8 cellular contexts compared by ENCODE assay signal in genomic region chr10:80855348-80855971, GRCh38.
DNase-seq lines count a peak whose midpoint lies in the region; ATAC-seq, FAIRE-seq and TF ChIP-seq lines count a peak whose summit lies in the region.

No MANE protein-coding gene starts in this region.

- H3K18ac ChIP-seq in neuronal stem cell (ENCODE audit: low read length), result peak overlapping the region; percentile 40

- H3K27ac ChIP-seq in neuronal stem cell (replicated peaks; ENCODE audit: low read length) (no peak overlapping the region), upper lobe of left lung (no peak overlapping the region)

- no peak overlapping the region for H3K9ac ChIP-seq in neuronal stem cell (ENCODE audit: low read depth, low read length, poor library complexity)

- no peak overlapping the region for H3K14ac ChIP-seq in neuronal stem cell (ENCODE audit: low read length)

- H3K4ac ChIP-seq in neuronal stem cell (ENCODE audit: low read length), result no peak overlapping the region

- no peak for TF ChIP-seq CTCF in upper lobe of left lung (IDR thresholded peaks at IDR 0.05)

- H4K8ac ChIP-seq in neuronal stem cell (ENCODE audit: low read depth, low read length), result no peak overlapping the region

- H3K9me3 ChIP-seq in neuronal stem cell (replicated peaks in 1 of 2; ENCODE audit: control insufficient read depth in 2 of 2, insufficient read depth in 1 of 2, low read depth in 1 of 2, low read length in 2 of 2), result no peaks in the 10 kb centered on the region
- H3K9me3 ChIP-seq in upper lobe of left lung, result no peaks in the 10 kb centered on the region

- no peak overlapping the region for H2BK5ac ChIP-seq in neuronal stem cell (ENCODE audit: low read length)

- no peak overlapping the region for H2BK15ac ChIP-seq in neuronal stem cell (ENCODE audit: low read length)

- H3K4me2 ChIP-seq in neuronal stem cell (ENCODE audit: insufficient read depth, low read length, poor library complexity, severe bottlenecking), result no peak overlapping the region

- ATAC-seq in HG02798 (IDR thresholded peaks at IDR 0.05; ENCODE audit: poor library complexity, unreplicated experiment) (peak; percentile 73), upper lobe of left lung (ENCODE audit: low FRiP score in 2 of 2) (no peak)

- H4K91ac ChIP-seq in neuronal stem cell (ENCODE audit: low read depth, low read length, poor library complexity), result no peak overlapping the region

- no peak overlapping the region for H2AK5ac ChIP-seq in neuronal stem cell (ENCODE audit: low read depth, low read length)

- FAIRE-seq in GM18507 (lab: Jason Lieb, UNC), result peak; percentile 47

- no peak overlapping the region for H2BK12ac ChIP-seq in neuronal stem cell (ENCODE audit: low read length)

- H3K27me3 ChIP-seq in neuronal stem cell (ENCODE audit: control insufficient read depth in 3 of 3, insufficient read depth in 3 of 3, low read depth in 1 of 3, low read length in 3 of 3), result no peaks in the 10 kb centered on the region
- no peaks in the 10 kb centered on the region for H3K27me3 ChIP-seq in upper lobe of left lung

- no peaks in the 10 kb centered on the region for H3K4me1 ChIP-seq in neuronal stem cell (ENCODE audit: control insufficient read depth in 2 of 2, insufficient read depth in 1 of 2, low read depth in 1 of 2, low read length in 2 of 2)
- no peaks in the 10 kb centered on the region for H3K4me1 ChIP-seq in upper lobe of left lung

- DNase-seq in GM18507 (ENCODE audit: extremely low spot score, insufficient read length, low read depth) (no peak), SKM-1 treated with dmso at 0.1 percent for 144 hours (lab: John Stamatoyannopoulos, UW; ENCODE audit: unreplicated experiment) (peak; percentile 11), neuronal stem cell (ENCODE audit: low spot score) (peak; percentile 49), GM19240 (ENCODE audit: insufficient read length, low spot score) (no peak), dedifferentiated amniotic fluid mesenchymal stem cell (ENCODE audit: extremely low spot score) (no peak), upper lobe of left lung (no peak), dermis blood vessel endothelial cell (no peak)

- H3K79me1 ChIP-seq in neuronal stem cell (ENCODE audit: low read depth, low read length), result no peaks in the 10 kb centered on the region

- no CpG with 5 or more reads among the region's 5 CpGs for WGBS in neuronal stem cell (ENCODE audit: extremely low coverage in 2 of 2, insufficient read length in 2 of 2, insufficient replicate concordance in 1 of 2), 2 donors
- 43 to 59% methylated on average over 5 of the region's 5 CpGs for WGBS in upper lobe of left lung, 2 donors

- TF ChIP-seq POLR2A in upper lobe of left lung (IDR thresholded peaks at IDR 0.05), result no peak

- H2AFZ ChIP-seq in neuronal stem cell (ENCODE audit: low read length), result no peak overlapping the region

- no peak overlapping the region for H3K4me3 ChIP-seq in neuronal stem cell (ENCODE audit: low read length in 2 of 2)
- H3K4me3 ChIP-seq in upper lobe of left lung, result no peak overlapping the region

- H2BK120ac ChIP-seq in neuronal stem cell (ENCODE audit: low read depth, low read length), result no peak overlapping the region

- H3K36me3 ChIP-seq in neuronal stem cell (replicated peaks in 1 of 2; ENCODE audit: control insufficient read depth in 2 of 2, insufficient read depth in 2 of 2, low read length in 2 of 2) (no peaks in the 10 kb centered on the region), upper lobe of left lung (no peaks in the 10 kb centered on the region)

- no peak for TF ChIP-seq EP300 in upper lobe of left lung (IDR thresholded peaks at IDR 0.05)

- H3K23ac ChIP-seq in neuronal stem cell (ENCODE audit: low read depth, low read length, poor library complexity), result no peak overlapping the region

Comparison
In these comparisons a context has a peak if more than half of its experiments do, and no peak if none do; other contexts are left out.
1. DNase-seq: peak in SKM-1 treated with dmso at 0.1 percent for 144 hours (single experiment) and neuronal stem cell (single experiment); none in GM18507 (single experiment), GM19240 (single experiment), dedifferentiated amniotic fluid mesenchymal stem cell (single experiment), upper lobe of left lung (0 of 2) and dermis blood vessel endothelial cell (single experiment).